ENCODE assay signal across 8 cellular contexts in the genomic region with DNA sequence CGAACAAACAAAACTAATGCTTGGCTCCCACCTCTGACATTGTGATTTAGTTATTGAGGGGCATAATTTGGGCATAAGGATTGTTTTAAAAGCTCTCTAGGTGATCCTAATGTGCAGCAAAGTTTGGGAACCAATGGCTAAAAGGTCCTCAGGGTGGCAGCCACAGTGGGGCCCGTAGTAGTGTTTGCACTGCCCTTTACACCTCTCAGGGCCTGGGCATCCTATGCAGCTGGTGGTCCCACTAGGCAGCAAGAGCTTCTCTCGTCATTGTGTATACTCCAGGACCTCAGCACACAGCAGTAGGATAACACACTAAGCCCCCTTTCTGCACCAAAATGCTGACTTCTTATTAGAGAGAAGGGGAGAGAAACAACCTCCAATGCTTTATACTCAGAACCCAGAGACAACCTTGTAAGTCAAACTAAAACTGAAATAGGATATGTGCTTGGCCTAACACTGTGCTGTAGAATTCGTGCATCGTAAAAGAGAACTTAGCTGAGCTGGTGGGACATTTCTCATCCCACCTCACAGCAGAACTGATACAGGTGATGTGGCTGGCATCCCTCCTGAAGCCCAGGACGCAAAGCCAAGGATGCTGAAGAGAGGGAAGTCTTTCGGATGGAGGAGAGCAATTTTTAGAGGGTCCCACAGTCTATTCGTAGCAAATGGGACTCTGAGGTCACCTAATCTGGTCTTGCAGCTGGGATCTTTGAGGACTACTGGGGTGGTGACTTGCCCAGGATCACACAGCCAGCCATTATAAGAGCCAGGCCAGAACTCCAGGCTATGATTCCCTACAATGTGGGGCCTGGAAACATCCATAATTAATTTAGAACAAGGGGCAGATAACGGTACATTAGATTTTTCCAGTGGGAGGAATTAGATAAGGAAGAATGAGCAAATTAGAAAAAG. TPM values are rescaled to one million over a fixed set of nuclear protein-coding genes. Genes with fewer than 3 reads are reported as not detected.
A peak's percentile ranks its signal among the peaks of the same experiment; 100 is the strongest.
DNase-seq lines count a peak whose midpoint lies in the region; ATAC-seq and TF ChIP-seq lines count a peak whose summit lies in the region.

No MANE protein-coding gene starts in this region.

- H3K4me1 ChIP-seq in GM23248 (ENCODE audit: insufficient read depth), result peaks cover 54% of the 10 kb centered on the region

- peak overlapping the region; percentile 99 for H3K4me3 Mint-ChIP-seq in T-helper 17 cell
- peak overlapping the region; percentile 91 for H3K4me3 Mint-ChIP-seq in glutamatergic neuron (ENCODE audit: unreplicated experiment)
- peak overlapping the region; percentile 93 for H3K4me3 Mint-ChIP-seq in stimulated activated memory B cell treated with anti-CD40 and anti-IgM and Interleukin-4, amounts not matched to agents 10 μg/mL and 1 μg/mL and 100 μg/mL, for 72 hours

- H3K4me3 ChIP-seq in BJ (ENCODE audit: low read depth, low read length) (peak overlapping the region; percentile 62), GM23248 (peak overlapping the region; percentile 99)

- no peaks in the 10 kb centered on the region for H3K27me3 ChIP-seq in BJ (ENCODE audit: control insufficient read depth, insufficient read depth, low read length)
- H3K27me3 ChIP-seq in GM23248 (replicated peaks; ENCODE audit: insufficient read depth), result no peaks in the 10 kb centered on the region

- H4K20me1 ChIP-seq in GM23248 (ENCODE audit: insufficient read depth), result peaks cover 29% of the 10 kb centered on the region; the same call in 1 of the 2 replicates

- peaks cover 12% of the 10 kb centered on the region for H3K9me3 Mint-ChIP-seq in glutamatergic neuron (ENCODE audit: unreplicated experiment)
- no peaks in the 10 kb centered on the region for H3K9me3 Mint-ChIP-seq in stimulated activated memory B cell treated with anti-CD40 and anti-IgM and Interleukin-4, amounts not matched to agents 10 μg/mL and 1 μg/mL and 100 μg/mL, for 72 hours

- H2AFZ ChIP-seq in GM23248, result peak overlapping the region; percentile 80

- H3K4me1 Mint-ChIP-seq in T-helper 17 cell (peaks cover 65% of the 10 kb centered on the region), glutamatergic neuron (ENCODE audit: low read depth, unreplicated experiment) (peaks cover 33% of the 10 kb centered on the region)
- peaks cover 63% of the 10 kb centered on the region for H3K4me1 Mint-ChIP-seq in stimulated activated memory B cell treated with anti-CD40 and anti-IgM and Interleukin-4, amounts not matched to agents 10 μg/mL and 1 μg/mL and 100 μg/mL, for 72 hours

- H3K9me3 ChIP-seq in GM23248 (ENCODE audit: low read depth) (no peaks in the 10 kb centered on the region), T-helper 17 cell (ENCODE audit: control insufficient read depth, low read length, poor library complexity, severe bottlenecking) (no peaks in the 10 kb centered on the region)

- WGBS in GM23248 (ENCODE audit: low coverage in 1 of 2, low lambda C conversion rate in 2 of 2, missing lambda C conversion rate in 2 of 2), 2 experiments, result 30 to 32% methylated on average over 9 of the region's 9 CpGs

- no peak for ATAC-seq in T-helper 17 cell
- ATAC-seq in stimulated activated memory B cell treated with anti-CD40 and anti-IgM and Interleukin-4, amounts not matched to agents 10 μg/mL and 1 μg/mL and 100 μg/mL, for 72 hours, result peak; percentile 71
- no peak for ATAC-seq in HG03520 (IDR thresholded peaks at IDR 0.05; ENCODE audit: unreplicated experiment)

- H3K36me3 Mint-ChIP-seq in T-helper 17 cell (ENCODE audit: low read depth), result peaks cover 17% of the 10 kb centered on the region
- H3K36me3 Mint-ChIP-seq in glutamatergic neuron (ENCODE audit: unreplicated experiment), result peaks cover 6% of the 10 kb centered on the region
- peaks cover 2% of the 10 kb centered on the region for H3K36me3 Mint-ChIP-seq in stimulated activated memory B cell treated with anti-CD40 and anti-IgM and Interleukin-4, amounts not matched to agents 10 μg/mL and 1 μg/mL and 100 μg/mL, for 72 hours

- POLR2A ChIA-PET in BJ (lab: Charles Lee), result interaction anchor here (0.6 to 1.3 kb wide), 2 partner anchors 13 to 328 kb away, joined by 3 to 4 read pairs; no protein-coding TSS in a partner anchor

- H3K27ac ChIP-seq in GM23248, result peak overlapping the region; percentile 97

- CTCF ChIA-PET in BJ (lab: Yijun Ruan, JAX), result interaction anchor here (0.5 to 3.2 kb wide), 9 partner anchors 13 to 175 kb away, joined by 3 to 18 read pairs (median 3); partner anchors contain the start of gene RFESD

- H3F3A ChIP-seq in GM23248 (ENCODE audit: insufficient read depth), result peaks cover 38% of the 10 kb centered on the region

- H3K27ac Mint-ChIP-seq in T-helper 17 cell, result peak overlapping the region; percentile 98
- peak overlapping the region; percentile 99 for H3K27ac Mint-ChIP-seq in glutamatergic neuron (ENCODE audit: unreplicated experiment)
- H3K27ac Mint-ChIP-seq in stimulated activated memory B cell treated with anti-CD40 and anti-IgM and Interleukin-4, amounts not matched to agents 10 μg/mL and 1 μg/mL and 100 μg/mL, for 72 hours, result peak overlapping the region; percentile 76

- no peaks in the 10 kb centered on the region for H3K9me2 ChIP-seq in GM23248 (ENCODE audit: insufficient read depth)

- TF ChIP-seq CTCF in BJ (IDR thresholded peaks at IDR 0.05; ENCODE audit: insufficient read depth, low read depth, low read length) (no peak), glutamatergic neuron (IDR thresholded peaks at IDR 0.05; ENCODE audit: partially characterized antibody, unreplicated experiment) (no peak)

- peaks cover 61% of the 10 kb centered on the region for H3K79me2 ChIP-seq in GM23248 (ENCODE audit: insufficient read depth)

- H3K36me3 ChIP-seq in BJ (ENCODE audit: control insufficient read depth, insufficient read depth, low read length) (peaks cover 1% of the 10 kb centered on the region; the same call in 1 of the 2 replicates), GM23248 (ENCODE audit: low read depth) (peaks cover 21% of the 10 kb centered on the region; the same call in 1 of the 2 replicates)

- peak overlapping the region; percentile 90 for H3K9ac ChIP-seq in GM23248

- H3K4me2 ChIP-seq in GM23248 (ENCODE audit: unreplicated experiment), result peak overlapping the region; percentile 89

- H3K27me3 Mint-ChIP-seq in T-helper 17 cell (no peaks in the 10 kb centered on the region), glutamatergic neuron (ENCODE audit: unreplicated experiment) (peaks cover 12% of the 10 kb centered on the region)
- H3K27me3 Mint-ChIP-seq in stimulated activated memory B cell treated with anti-CD40 and anti-IgM and Interleukin-4, amounts not matched to agents 10 μg/mL and 1 μg/mL and 100 μg/mL, for 72 hours, result no peaks in the 10 kb centered on the region

- in situ Hi-C loops in GM23248 (cut with MboI), result no loop called here

- DNase-seq in BJ (ENCODE audit: low read depth), result no peak
- DNase-seq in GM23248, result peak; percentile 24
- no peak for DNase-seq in T-helper 17 cell
- DNase-seq in glutamatergic neuron, result no peak
- DNase-seq in stimulated activated CD4-positive, alpha-beta T cell treated with anti-CD3 and anti-CD28 coated beads, Interleukin-4, amount 100 ng/mL, for 1 hour, result no peak
- no peak for DNase-seq in NCI-H1092 (lab: John Stamatoyannopoulos, UW)

RNA-seq across cellular contexts. Expression of gene GLRX, which starts 1.2 kb away (rescaled TPM):
- polyA plus RNA-seq in BJ (2011; rRNA removed) (295 and 431 TPM in 2 replicates), GM23248 (2016; fragmentation: Nextera tagmentation; extraction: Ambion mirVana) (316 and 320 TPM in 2 replicates)
- polyA minus RNA-seq in BJ (2011; rRNA and poly(A)+ RNA removed), result 45.2 and 85.0 TPM in 2 replicates
- total RNA-seq in GM23248 (2014; rRNA removed; shearing (Covaris generic)), result 144 and 174 TPM in 2 replicates
- total RNA-seq in T-helper 17 cell (10 to 100 TPM; 32.0 to 51.9 TPM), glutamatergic neuron (ENCODE audit: unreplicated experiment) (79.6 TPM)
